Comparison of ENCODE assay signal across 22 cellular contexts in genomic region chrX:115952417-115953092, GRCh38.
A peak's percentile ranks its signal among the peaks of the same experiment; 100 is the strongest.
DNase-seq lines count a peak whose midpoint lies in the region; ATAC-seq and TF ChIP-seq lines count a peak whose summit lies in the region.
"Had no signal": no experiment of that assay in that cellular context is flagged by ENCODE, and none has a peak within 500 bp of the region (broad histone marks: within the 10 kb centered on the region; RNA-seq: fewer than 3 reads in every experiment).

No MANE protein-coding gene starts in this region.

- no peak overlapping the region for H3K4me2 ChIP-seq in SK-N-SH
- H3K4me2 ChIP-seq: smooth muscle cell had no signal

- H3K27ac ChIP-seq in A673 (ENCODE audit: low read depth, low read length, poor library complexity, severe bottlenecking) (no peak overlapping the region), SK-N-SH (ENCODE audit: low read depth in 2 of 2, low read length in 1 of 2) (no peak overlapping the region; a peak in 1 of 4 replicates), left lung (no peak overlapping the region)
- H3K27ac ChIP-seq: epithelial cell of prostate, gastroesophageal sphincter had no signal

- peak; percentile 10 for DNase-seq in A673 (ENCODE audit: low spot score)
- peak; percentile 53 for DNase-seq in H7
- peak; percentile 61 for DNase-seq in SK-N-SH
- DNase-seq in left lung, result no peak
- DNase-seq in HT-29 (ENCODE audit: low spot score), result no peak
- DNase-seq in GM10266 (ENCODE audit: extremely low spot score), result no peak
- DNase-seq in SW480 (ENCODE audit: low spot score), result no peak
- DNase-seq: activated CD4-positive, alpha-beta T cell treated with anti-CD3 and anti-CD28 coated beads, Interleukin-2, amount 10 ng/mL, durations not matched to agents 24 days and 14 days; activated CD8-positive, alpha-beta memory T cell treated with anti-CD3 and anti-CD28 coated beads, Interleukin-2, amount 50 U/mL, for 48 hours; amniotic stem cell; DMS 273 treated with DMSO at 0.1 percent for 48 hours; Kasumi-1; NCI-H1105; NCI-H446; RPMI8226; stimulated activated CD4-positive, alpha-beta T cell treated with anti-CD3 and anti-CD28 coated beads, Interleukin-4, amount 100 ng/mL, for 4 hours had no signal

- ATAC-seq in left lung, result peak; percentile 47
- no peak for ATAC-seq in stimulated activated memory B cell treated with anti-CD40 and anti-IgM and Interleukin-4, amounts not matched to agents 10 μg/mL and 1 μg/mL and 100 μg/mL, for 72 hours
- ATAC-seq: gastroesophageal sphincter had no signal

- no peaks in the 10 kb centered on the region for H3K36me3 ChIP-seq in A673 (ENCODE audit: insufficient read depth, low read length, poor library complexity, severe bottlenecking)
- H3K36me3 ChIP-seq in H7 (replicated peaks; ENCODE audit: control insufficient read depth, insufficient read depth, low read length), result peaks cover 7% of the 10 kb centered on the region
- H3K36me3 ChIP-seq in SK-N-SH (replicated peaks in 1 of 2; ENCODE audit: control insufficient read depth in 1 of 2, insufficient read depth in 2 of 2, low read length in 1 of 2), result no peaks in the 10 kb centered on the region
- H3K36me3 ChIP-seq in left lung, result no peaks in the 10 kb centered on the region
- H3K36me3 ChIP-seq: gastroesophageal sphincter had no signal

- no peaks in the 10 kb centered on the region for H3K4me1 Mint-ChIP-seq in stimulated activated memory B cell treated with anti-CD40 and anti-IgM and Interleukin-4, amounts not matched to agents 10 μg/mL and 1 μg/mL and 100 μg/mL, for 72 hours
- H3K4me1 Mint-ChIP-seq: activated CD4-positive, alpha-beta T cell treated with anti-CD3 and anti-CD28 coated beads, Interleukin-2, amount 10 ng/mL, durations not matched to agents 24 days and 14 days; CD14-positive monocyte; neural crest cell had no signal

- WGBS in SK-N-SH (ENCODE audit: low lambda C conversion rate), result 63% methylated on average over 2 of the region's 14 CpGs

- H4K20me1 ChIP-seq in SK-N-SH (ENCODE audit: insufficient read depth), result no peaks in the 10 kb centered on the region

- no peaks in the 10 kb centered on the region for H3K9me3 ChIP-seq in A673 (ENCODE audit: low read depth, low read length, poor library complexity, severe bottlenecking)
- H3K9me3 ChIP-seq in SK-N-SH, result no peaks in the 10 kb centered on the region
- H3K9me3 ChIP-seq in left lung, result no peaks in the 10 kb centered on the region
- H3K9me3 ChIP-seq: gastroesophageal sphincter had no signal

- no peaks in the 10 kb centered on the region for H3K27me3 Mint-ChIP-seq in stimulated activated memory B cell treated with anti-CD40 and anti-IgM and Interleukin-4, amounts not matched to agents 10 μg/mL and 1 μg/mL and 100 μg/mL, for 72 hours
- H3K27me3 Mint-ChIP-seq: activated CD4-positive, alpha-beta T cell treated with anti-CD3 and anti-CD28 coated beads, Interleukin-2, amount 10 ng/mL, durations not matched to agents 24 days and 14 days had no signal

- TF ChIP-seq CTCF in A673 (conservative IDR thresholded peaks at IDR 0.05; ENCODE audit: low read depth, low read length) (no peak), SK-N-SH (IDR thresholded peaks at IDR 0.05) (peak; percentile 28; the same call in 1 of the 2 replicates), left lung (IDR thresholded peaks at IDR 0.05) (no peak), GM10266 (IDR thresholded peaks at IDR 0.05; ENCODE audit: control insufficient read depth, insufficient read depth, low read depth, missing control alignments) (no peak)

- H2AFZ ChIP-seq in SK-N-SH (ENCODE audit: low read depth), result no peak overlapping the region

- H3K9me3 Mint-ChIP-seq in stimulated activated memory B cell treated with anti-CD40 and anti-IgM and Interleukin-4, amounts not matched to agents 10 μg/mL and 1 μg/mL and 100 μg/mL, for 72 hours, result peaks cover 3% of the 10 kb centered on the region
- H3K9me3 Mint-ChIP-seq: activated CD4-positive, alpha-beta T cell treated with anti-CD3 and anti-CD28 coated beads, Interleukin-2, amount 10 ng/mL, durations not matched to agents 24 days and 14 days had no signal

- no peaks in the 10 kb centered on the region for H3K9me2 ChIP-seq in SK-N-SH

- H3K27me3 ChIP-seq in A673 (replicated peaks; ENCODE audit: insufficient read depth, low read depth, low read length, poor library complexity), result no peaks in the 10 kb centered on the region
- H3K27me3 ChIP-seq in H7 (ENCODE audit: control insufficient read depth, insufficient read depth, low read length), result no peaks in the 10 kb centered on the region
- no peaks in the 10 kb centered on the region for H3K27me3 ChIP-seq in SK-N-SH (ENCODE audit: insufficient read depth)
- no peaks in the 10 kb centered on the region for H3K27me3 ChIP-seq in left lung
- H3K27me3 ChIP-seq: gastroesophageal sphincter had no signal

- H3F3A ChIP-seq in SK-N-SH (replicated peaks; ENCODE audit: insufficient read depth), result no peaks in the 10 kb centered on the region

- H3K4me1 ChIP-seq in A673 (ENCODE audit: insufficient read depth, low read length, poor library complexity, severe bottlenecking), result no peaks in the 10 kb centered on the region
- peaks cover 0 to 13% of the 10 kb centered on the region in 2 experiments; a peak in 1 of 4 replicates for H3K4me1 ChIP-seq in SK-N-SH (ENCODE audit: control insufficient read depth in 1 of 2, insufficient read depth in 2 of 2, low read depth in 1 of 2, low read length in 1 of 2)
- H3K4me1 ChIP-seq in left lung, result no peaks in the 10 kb centered on the region
- H3K4me1 ChIP-seq: gastroesophageal sphincter had no signal

- no peak for TF ChIP-seq EP300 in SK-N-SH (IDR thresholded peaks at IDR 0.05; ENCODE audit: borderline replicate concordance in 1 of 2, low read depth in 1 of 2, low read length in 1 of 2)

- H3K4me3 Mint-ChIP-seq in stimulated activated memory B cell treated with anti-CD40 and anti-IgM and Interleukin-4, amounts not matched to agents 10 μg/mL and 1 μg/mL and 100 μg/mL, for 72 hours, result no peak overlapping the region
- H3K4me3 Mint-ChIP-seq: activated CD4-positive, alpha-beta T cell treated with anti-CD3 and anti-CD28 coated beads, Interleukin-2, amount 10 ng/mL, durations not matched to agents 24 days and 14 days; CD14-positive monocyte; neural crest cell had no signal

- CTCF ChIA-PET in A673 (lab: Charles Lee), result no interaction called here
- CTCF ChIA-PET in SK-N-SH (lab: Yijun Ruan, JAX), result interaction anchor here (0.9 to 1.4 kb wide), 4 partner anchors 11 to 246 kb away, joined by 3 to 7 read pairs (median 4); no protein-coding TSS in a partner anchor

- no peak overlapping the region for H3K9ac ChIP-seq in SK-N-SH

- H3K79me2 ChIP-seq in SK-N-SH (ENCODE audit: insufficient read depth), result peaks cover 4% of the 10 kb centered on the region; the same call in 1 of the 2 replicates

- no TSS peak for BruUV-seq in A673 (replicated peaks; lab: Mats Ljungman, UMichigan)

- TF ChIP-seq RAD21 in SK-N-SH (IDR thresholded peaks at IDR 0.05; ENCODE audit: low read length), result peak; percentile 49

- no peak overlapping the region for H3K4me3 ChIP-seq in A673 (ENCODE audit: low read depth, low read length, poor library complexity, severe bottlenecking)
- H3K4me3 ChIP-seq in H7 (ENCODE audit: insufficient read depth, low read depth, low read length), result no peak overlapping the region
- no peak overlapping the region for H3K4me3 ChIP-seq in SK-N-SH (ENCODE audit: low read depth in 2 of 2, low read length in 1 of 2)
- no peak overlapping the region for H3K4me3 ChIP-seq in left lung
- H3K4me3 ChIP-seq: gastroesophageal sphincter, smooth muscle cell had no signal

- no peaks in the 10 kb centered on the region for H3K36me3 Mint-ChIP-seq in stimulated activated memory B cell treated with anti-CD40 and anti-IgM and Interleukin-4, amounts not matched to agents 10 μg/mL and 1 μg/mL and 100 μg/mL, for 72 hours
- H3K36me3 Mint-ChIP-seq: CD14-positive monocyte had no signal

- POLR2A ChIA-PET in A673 (lab: Charles Lee; ENCODE audit: low non-redundant PET) (no interaction called here), SK-N-SH (lab: Yijun Ruan, JAX) (no interaction called here)

- H3K27ac Mint-ChIP-seq in stimulated activated memory B cell treated with anti-CD40 and anti-IgM and Interleukin-4, amounts not matched to agents 10 μg/mL and 1 μg/mL and 100 μg/mL, for 72 hours, result no peak overlapping the region
- H3K27ac Mint-ChIP-seq: activated CD4-positive, alpha-beta T cell treated with anti-CD3 and anti-CD28 coated beads, Interleukin-2, amount 10 ng/mL, durations not matched to agents 24 days and 14 days; CD14-positive monocyte had no signal

- intact Hi-C loops in A673 (cut with micrococcal nuclease; ENCODE audit: unreplicated experiment), result no loop called here
- intact Hi-C loops in left lung (cut with DNase I), result no loop called here

TF ChIP-seq in SK-N-SH, 30 proteins besides CTCF, POLR2A, EP300 and RAD21:
- TF ChIP-seq MEF2A (IDR thresholded peaks at IDR 0.05; ENCODE audit: borderline replicate concordance, low read depth), result no peak
- TF ChIP-seq, protein P1, sequence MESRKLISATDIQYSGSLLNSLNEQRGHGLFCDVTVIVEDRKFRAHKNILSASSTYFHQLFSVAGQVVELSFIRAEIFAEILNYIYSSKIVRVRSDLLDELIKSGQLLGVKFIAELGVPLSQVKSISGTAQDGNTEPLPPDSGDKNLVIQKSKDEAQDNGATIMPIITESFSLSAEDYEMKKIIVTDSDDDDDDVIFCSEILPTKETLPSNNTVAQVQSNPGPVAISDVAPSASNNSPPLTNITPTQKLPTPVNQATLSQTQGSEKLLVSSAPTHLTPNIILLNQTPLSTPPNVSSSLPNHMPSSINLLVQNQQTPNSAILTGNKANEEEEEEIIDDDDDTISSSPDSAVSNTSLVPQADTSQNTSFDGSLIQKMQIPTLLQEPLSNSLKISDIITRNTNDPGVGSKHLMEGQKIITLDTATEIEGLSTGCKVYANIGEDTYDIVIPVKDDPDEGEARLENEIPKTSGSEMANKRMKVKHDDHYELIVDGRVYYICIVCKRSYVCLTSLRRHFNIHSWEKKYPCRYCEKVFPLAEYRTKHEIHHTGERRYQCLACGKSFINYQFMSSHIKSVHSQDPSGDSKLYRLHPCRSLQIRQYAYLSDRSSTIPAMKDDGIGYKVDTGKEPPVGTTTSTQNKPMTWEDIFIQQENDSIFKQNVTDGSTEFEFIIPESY (IDR thresholded peaks at IDR 0.05; ENCODE audit: borderline replicate concordance, low read depth), result no peak
- no peak for TF ChIP-seq YY1 (IDR thresholded peaks at IDR 0.05; ENCODE audit: low read depth)
- no peak for TF ChIP-seq RXRA (IDR thresholded peaks at IDR 0.05; ENCODE audit: borderline replicate concordance, low read depth)
- no peak for TF ChIP-seq EZH2phosphoT487 (IDR thresholded peaks at IDR 0.05; ENCODE audit: borderline replicate concordance, low read depth)
- peak; percentile 9; the same call in 1 of the 2 replicates for TF ChIP-seq SMC3 (IDR thresholded peaks at IDR 0.05; ENCODE audit: low read depth, low read length)

Comparison
In these comparisons a context has a peak if more than half of its experiments do, and no peak if none do; other contexts are left out.
1. DNase-seq: peak in A673 (single experiment), H7 (single experiment) and SK-N-SH (single experiment); none in left lung (0 of 2), HT-29 (single experiment), GM10266 (single experiment) and SW480 (single experiment).